In the genomic region with DNA sequence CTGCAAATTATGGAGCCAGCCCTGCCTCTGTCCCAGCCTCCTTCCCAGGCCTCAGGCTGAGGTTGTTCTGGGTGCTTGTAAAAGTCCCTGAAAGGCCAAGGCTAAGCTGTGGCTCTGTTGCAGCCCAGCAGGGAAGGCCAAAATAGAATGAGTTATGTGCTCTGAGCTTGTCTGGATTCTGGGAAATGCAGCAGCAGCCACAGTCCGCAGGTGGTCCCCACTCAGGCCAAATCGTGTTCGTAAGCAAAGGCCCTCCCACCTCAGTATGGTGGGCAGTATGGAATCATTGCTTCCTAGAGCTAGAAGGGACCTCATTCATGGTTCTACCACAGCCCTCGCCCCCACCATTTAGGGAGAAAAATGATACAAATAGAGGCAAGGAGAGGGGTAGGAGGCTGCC, we compare ENCODE assay signal across 19 cellular contexts. TPM values are rescaled to one million over a fixed set of nuclear protein-coding genes. Genes with fewer than 3 reads are reported as not detected.
A peak's percentile ranks its signal among the peaks of the same experiment; 100 is the strongest.
DNase-seq lines count a peak whose midpoint lies in the region; ATAC-seq and TF ChIP-seq lines count a peak whose summit lies in the region.
"Had no signal": no experiment of that assay in that cellular context is flagged by ENCODE, and none has a peak within 500 bp of the region (broad histone marks: within the 10 kb centered on the region; RNA-seq: fewer than 3 reads in every experiment).

No MANE protein-coding gene starts in this region.

- DNase-seq in NCI-H2227 treated with DMSO at 0.1 percent for 48 hours (lab: John Stamatoyannopoulos, UW) (peak; percentile 57), choroid plexus epithelial cell (ENCODE audit: low read depth) (peak; percentile 57), neural progenitor cell (ENCODE audit: low spot score) (no peak), tibial nerve (ENCODE audit: low spot score in 2 of 2) (no peak), anterior cingulate cortex (lab: John Stamatoyannopoulos, UW) (no peak), NCI-H187 treated with DMSO at 0.1 percent for 48 hours (lab: John Stamatoyannopoulos, UW) (no peak)
- DNase-seq in activated T-cell treated with anti-CD3 and anti-CD28 coated beads, Interleukin-2, amount 50 U/mL, for 4 hours: no peak
- DNase-seq: cortex of kidney; erythroblast; head of caudate nucleus; NCI-H1930; NCI-H524 treated with DMSO at 0.1 percent for 48 hours; right lobe of liver; stimulated activated CD4-positive, alpha-beta T cell treated with anti-CD3 and anti-CD28 coated beads, Interleukin-2, amount 100 ng/mL, for 24 hours; T-helper 2 cell had no signal

- H3K36me3 ChIP-seq in neural progenitor cell (no peaks in the 10 kb centered on the region), tibial nerve (no peaks in the 10 kb centered on the region)
- H3K36me3 ChIP-seq: right lobe of liver, SJSA1 had no signal

- no peak overlapping the region for H3K9ac ChIP-seq in neural progenitor cell

- no peak overlapping the region for H3K4me2 ChIP-seq in neural progenitor cell

- peaks cover 5% of the 10 kb centered on the region for H3K9me3 Mint-ChIP-seq in neural progenitor cell
- H3K9me3 Mint-ChIP-seq in activated T-cell treated with anti-CD3 and anti-CD28 coated beads, Interleukin-2, amount 50 U/mL, for 4 hours: no peaks in the 10 kb centered on the region
- H3K9me3 Mint-ChIP-seq: activated T-helper 17 cell treated with anti-CD3 and anti-CD28 coated beads, Interleukin-2, amount 50 U/mL, for 72 hours; natural killer cell treated with Interleukin-12 subunit alpha and Interleukin-12 subunit beta and Interleukin-15 and Interleukin-18, amount 100 ng/mL, for 72 hours had no signal

- peaks cover 13% of the 10 kb centered on the region for H3F3A ChIP-seq in neural progenitor cell (ENCODE audit: low read depth)

- H3K4me3 Mint-ChIP-seq in neural progenitor cell: peak overlapping the region; percentile 63
- no peak overlapping the region for H3K4me3 Mint-ChIP-seq in activated T-cell treated with anti-CD3 and anti-CD28 coated beads, Interleukin-2, amount 50 U/mL, for 4 hours
- H3K4me3 Mint-ChIP-seq: activated T-helper 17 cell treated with anti-CD3 and anti-CD28 coated beads, Interleukin-2, amount 50 U/mL, for 72 hours; B cell; natural killer cell treated with Interleukin-12 subunit alpha and Interleukin-12 subunit beta and Interleukin-15 and Interleukin-18, amount 100 ng/mL, for 72 hours had no signal

- peak overlapping the region; percentile 95 for H3K27ac Mint-ChIP-seq in neural progenitor cell
- H3K27ac Mint-ChIP-seq: activated T-helper 17 cell treated with anti-CD3 and anti-CD28 coated beads, Interleukin-2, amount 50 U/mL, for 72 hours; B cell; natural killer cell treated with Interleukin-12 subunit alpha and Interleukin-12 subunit beta and Interleukin-15 and Interleukin-18, amount 100 ng/mL, for 72 hours had no signal

- H3K79me2 ChIP-seq in neural progenitor cell (ENCODE audit: low read depth): peaks cover 10% of the 10 kb centered on the region

- H3K27me3 ChIP-seq in neural progenitor cell (no peaks in the 10 kb centered on the region), tibial nerve (peaks cover 0 to under 1% of the 10 kb centered on the region in 2 donors)
- H3K27me3 ChIP-seq: right lobe of liver, SJSA1 had no signal

- TF ChIP-seq EP300 in tibial nerve (IDR thresholded peaks at IDR 0.05): no peak

- H3K27ac ChIP-seq in neural progenitor cell (no peak overlapping the region), tibial nerve (peak overlapping the region; percentile 12 to 98 (median 46))
- H3K27ac ChIP-seq: right lobe of liver, SJSA1 had no signal

- H2AFZ ChIP-seq in neural progenitor cell (replicated peaks): no peak overlapping the region

- WGBS in tibial nerve, 2 donors: 0 to 55% methylated on average over 3 to 4 of the region's 4 CpGs

- peaks cover 22% of the 10 kb centered on the region for H3K36me3 Mint-ChIP-seq in neural progenitor cell
- no peaks in the 10 kb centered on the region for H3K36me3 Mint-ChIP-seq in activated T-cell treated with anti-CD3 and anti-CD28 coated beads, Interleukin-2, amount 50 U/mL, for 4 hours (ENCODE audit: insufficient read depth)
- H3K36me3 Mint-ChIP-seq: natural killer cell treated with Interleukin-12 subunit alpha and Interleukin-12 subunit beta and Interleukin-15 and Interleukin-18, amount 100 ng/mL, for 72 hours had no signal

- TF ChIP-seq CTCF in choroid plexus epithelial cell (conservative IDR thresholded peaks at IDR 0.05; ENCODE audit: low read depth, low read length) (no peak), neural progenitor cell (IDR thresholded peaks at IDR 0.05) (no peak), tibial nerve (IDR thresholded peaks at IDR 0.05) (no peak)

- peaks cover 5% of the 10 kb centered on the region for H3K27me3 Mint-ChIP-seq in neural progenitor cell (ENCODE audit: insufficient read depth, low read depth)
- H3K27me3 Mint-ChIP-seq in activated T-cell treated with anti-CD3 and anti-CD28 coated beads, Interleukin-2, amount 50 U/mL, for 4 hours (ENCODE audit: low read depth): no peaks in the 10 kb centered on the region
- H3K27me3 Mint-ChIP-seq: activated T-helper 17 cell treated with anti-CD3 and anti-CD28 coated beads, Interleukin-2, amount 50 U/mL, for 72 hours; B cell had no signal

- H3K4me3 ChIP-seq in choroid plexus epithelial cell (ENCODE audit: low read depth, low read length) (no peak overlapping the region), neural progenitor cell (no peak overlapping the region), tibial nerve (no peak overlapping the region)
- H3K4me3 ChIP-seq: right lobe of liver, SJSA1 had no signal

- H3K4me1 ChIP-seq in neural progenitor cell (peaks cover 11% of the 10 kb centered on the region), tibial nerve (peaks cover 0 to 26% (median 2%) of the 10 kb centered on the region in 4 donors)
- H3K4me1 ChIP-seq: right lobe of liver had no signal

- TF ChIP-seq POLR2A in tibial nerve (IDR thresholded peaks at IDR 0.05): no peak

- H3K9me3 ChIP-seq in neural progenitor cell (ENCODE audit: low read depth) (no peaks in the 10 kb centered on the region), tibial nerve (no peaks in the 10 kb centered on the region)
- H3K9me3 ChIP-seq: right lobe of liver, SJSA1 had no signal

- no peak for ATAC-seq in activated T-cell treated with anti-CD3 and anti-CD28 coated beads, Interleukin-2, amount 50 U/mL, for 4 hours
- ATAC-seq: activated T-helper 17 cell treated with anti-CD3 and anti-CD28 coated beads, Interleukin-2, amount 50 U/mL, for 72 hours had no signal

- peaks cover 36% of the 10 kb centered on the region for H3K4me1 Mint-ChIP-seq in neural progenitor cell
- H3K4me1 Mint-ChIP-seq in activated T-cell treated with anti-CD3 and anti-CD28 coated beads, Interleukin-2, amount 50 U/mL, for 4 hours (ENCODE audit: low read depth): peaks cover 8% of the 10 kb centered on the region

- no peaks in the 10 kb centered on the region for H4K20me1 ChIP-seq in neural progenitor cell (ENCODE audit: low read depth)

RNA-seq across cellular contexts. Expression of a gene that starts 4.7 kb away (rescaled TPM):
- 15.4 and 17.0 TPM in 2 replicates for total RNA-seq in neural progenitor cell (ENCODE audit: low replicate concordance)
- total RNA-seq in tibial nerve: 100 to 1,000 TPM; 109 to 160 (median 133) TPM
- total RNA-seq in activated T-cell treated with anti-CD3 and anti-CD28 coated beads, Interleukin-2, amount 50 U/mL, for 4 hours: 1 to 10 TPM; 5.3 to 5.5 (median 5.4) TPM

RNA-seq across cellular contexts. Expression of a gene that starts 16.3 kb away (rescaled TPM):
- 12.0 and 12.3 TPM in 2 replicates for total RNA-seq in neural progenitor cell (ENCODE audit: low replicate concordance)
- total RNA-seq in tibial nerve: 10 to 100 TPM; 23.4 to 52.7 (median 37.1) TPM
- total RNA-seq in activated T-cell treated with anti-CD3 and anti-CD28 coated beads, Interleukin-2, amount 50 U/mL, for 4 hours: 1 to 10 TPM; 2.5 to 4.3 (median 2.5) TPM

RNA-seq across cellular contexts. Expression of a gene that starts 38.8 kb away (rescaled TPM):
- 40.3 and 48.7 TPM in 2 replicates for total RNA-seq in neural progenitor cell (ENCODE audit: low replicate concordance)
- 100 to 1,000 TPM; 164 to 453 (median 204) TPM for total RNA-seq in tibial nerve
- total RNA-seq in activated T-cell treated with anti-CD3 and anti-CD28 coated beads, Interleukin-2, amount 50 U/mL, for 4 hours: 10 to 100 TPM; 10.6 to 14.7 (median 10.8) TPM

Comparison
In these comparisons a context has a peak if more than half of its experiments do, and no peak if none do; other contexts are left out.
1. DNase-seq: peak in NCI-H2227 treated with DMSO at 0.1 percent for 48 hours (single experiment) and choroid plexus epithelial cell (single experiment); none in neural progenitor cell (single experiment), tibial nerve (0 of 2), activated T-cell treated with anti-CD3 and anti-CD28 coated beads, Interleukin-2, amount 50 U/mL, for 4 hours (single experiment), anterior cingulate cortex (0 of 58) and NCI-H187 treated with DMSO at 0.1 percent for 48 hours (single experiment).